ENCODE assay signal across 14 cellular contexts in genomic region chr11:47532597-47533213, GRCh38. TPM values are rescaled to one million over a fixed set of nuclear protein-coding genes. Genes with fewer than 3 reads are reported as not detected.
DNase-seq lines count a peak whose midpoint lies in the region; ATAC-seq and TF ChIP-seq lines count a peak whose summit lies in the region.
"Had no signal": no experiment of that assay in that cellular context is flagged by ENCODE, and none has a peak within 500 bp of the region (broad histone marks: within the 10 kb centered on the region; RNA-seq: fewer than 3 reads in every experiment).

No MANE protein-coding gene starts in this region.

- no peak overlapping the region for H3K4me3 Mint-ChIP-seq in type B pancreatic cell
- H3K4me3 Mint-ChIP-seq in stimulated activated memory B cell treated with anti-CD40 and anti-IgM and Interleukin-4, amounts not matched to agents 10 μg/mL and 1 μg/mL and 100 μg/mL, for 72 hours = no peak overlapping the region
- H3K4me3 Mint-ChIP-seq: stimulated activated effector memory CD8-positive, alpha-beta T cell treated with anti-CD3 and anti-CD28 coated beads, Interleukin-12 subunit alpha, Interleukin-12 subunit beta, amount 100 ng/mL, for 72 hours had no signal

- H3K9me3 ChIP-seq in mesodermal cell (ENCODE audit: control insufficient read depth, low read length) = no peaks in the 10 kb centered on the region

- intact Hi-C loops in left ventricle myocardium superior (cut with micrococcal nuclease) = no loop called here
- intact Hi-C loops in Right ventricle myocardium inferior (cut with DNase I) = no loop called here

- H3K36me3 ChIP-seq in mesodermal cell (ENCODE audit: control insufficient read depth, insufficient read depth, low read length) = peaks cover 42% of the 10 kb centered on the region

- no peak for TF ChIP-seq CTCF in type B pancreatic cell (conservative IDR thresholded peaks at IDR 0.05)

- no peak overlapping the region for H3K4me3 ChIP-seq in mesodermal cell (ENCODE audit: extremely low read depth, insufficient read depth, low read length, poor library complexity, severe bottlenecking)

- WGBS in mesodermal cell (ENCODE audit: insufficient coverage in 2 of 2), 2 experiments = 79 to 93% methylated on average over 1 to 2 of the region's 2 CpGs

- H3K27ac Mint-ChIP-seq in type B pancreatic cell = peak overlapping the region; percentile 85
- no peak overlapping the region for H3K27ac Mint-ChIP-seq in stimulated activated memory B cell treated with anti-CD40 and anti-IgM and Interleukin-4, amounts not matched to agents 10 μg/mL and 1 μg/mL and 100 μg/mL, for 72 hours
- H3K27ac Mint-ChIP-seq: stimulated activated effector memory CD8-positive, alpha-beta T cell treated with anti-CD3 and anti-CD28 coated beads, Interleukin-12 subunit alpha, Interleukin-12 subunit beta, amount 100 ng/mL, for 72 hours had no signal

- peaks cover 19% of the 10 kb centered on the region for H3K4me1 Mint-ChIP-seq in type B pancreatic cell (ENCODE audit: unreplicated experiment)
- peaks cover 40% of the 10 kb centered on the region for H3K4me1 Mint-ChIP-seq in stimulated activated memory B cell treated with anti-CD40 and anti-IgM and Interleukin-4, amounts not matched to agents 10 μg/mL and 1 μg/mL and 100 μg/mL, for 72 hours

- ATAC-seq in left ventricle myocardium superior (peak; percentile 24), Right ventricle myocardium inferior (no peak), HG03442 (IDR thresholded peaks at IDR 0.05; ENCODE audit: unreplicated experiment) (no peak)
- ATAC-seq in stimulated activated memory B cell treated with anti-CD40 and anti-IgM and Interleukin-4, amounts not matched to agents 10 μg/mL and 1 μg/mL and 100 μg/mL, for 72 hours = no peak
- ATAC-seq: stimulated activated effector memory CD8-positive, alpha-beta T cell treated with anti-CD3 and anti-CD28 coated beads, Interleukin-12 subunit alpha, Interleukin-12 subunit beta, amount 100 ng/mL, for 72 hours had no signal

- peaks cover 14% of the 10 kb centered on the region for H3K36me3 Mint-ChIP-seq in type B pancreatic cell
- H3K36me3 Mint-ChIP-seq in stimulated activated memory B cell treated with anti-CD40 and anti-IgM and Interleukin-4, amounts not matched to agents 10 μg/mL and 1 μg/mL and 100 μg/mL, for 72 hours = peaks cover 15% of the 10 kb centered on the region

- peaks cover 9% of the 10 kb centered on the region for H3K4me1 ChIP-seq in mesodermal cell (ENCODE audit: control insufficient read depth, insufficient read depth, low read length, poor library complexity, severe bottlenecking)

- H3K27me3 Mint-ChIP-seq in type B pancreatic cell = no peaks in the 10 kb centered on the region
- no peaks in the 10 kb centered on the region for H3K27me3 Mint-ChIP-seq in stimulated activated memory B cell treated with anti-CD40 and anti-IgM and Interleukin-4, amounts not matched to agents 10 μg/mL and 1 μg/mL and 100 μg/mL, for 72 hours

- H3K9me3 Mint-ChIP-seq in type B pancreatic cell = no peaks in the 10 kb centered on the region
- no peaks in the 10 kb centered on the region for H3K9me3 Mint-ChIP-seq in stimulated activated memory B cell treated with anti-CD40 and anti-IgM and Interleukin-4, amounts not matched to agents 10 μg/mL and 1 μg/mL and 100 μg/mL, for 72 hours
- H3K9me3 Mint-ChIP-seq: stimulated activated effector memory CD8-positive, alpha-beta T cell treated with anti-CD3 and anti-CD28 coated beads, Interleukin-12 subunit alpha, Interleukin-12 subunit beta, amount 100 ng/mL, for 72 hours had no signal

- peak overlapping the region; percentile 43 for H3K27ac ChIP-seq in mesodermal cell (ENCODE audit: low read depth, low read length, severe bottlenecking)

- DNase-seq in left ventricle myocardium superior = no peak
- no peak for DNase-seq in Right ventricle myocardium inferior (ENCODE audit: missing footprints)
- DNase-seq in astrocyte of the hippocampus (ENCODE audit: low read depth, low spot score) = peak; percentile 46
- no peak for DNase-seq in type B pancreatic cell (ENCODE audit: extremely low spot score, unreplicated experiment)
- DNase-seq in SKM-1 (lab: John Stamatoyannopoulos, UW; ENCODE audit: unreplicated experiment) = no peak
- DNase-seq: activated CD4-positive, CD25-positive, alpha-beta regulatory T cell; activated gamma-delta T cell; effector memory CD4-positive, alpha-beta T cell; Kasumi-1 had no signal

RNA-seq across cellular contexts. Expression of gene CELF1, which starts 20.2 kb away (rescaled TPM):
- total RNA-seq in left ventricle myocardium superior (97.3 TPM), Right ventricle myocardium inferior (96.2 TPM), type B pancreatic cell (ENCODE audit: low replicate concordance) (97.8 and 125 TPM in 2 replicates)
- polyA plus RNA-seq in mesodermal cell (2013, experiment 1 of 2) = 62.4 TPM
- polyA plus RNA-seq in mesodermal cell (2013, experiment 2 of 2) = 55.6 TPM

RNA-seq across cellular contexts. Expression of gene PTPMT1, which starts 32.7 kb away (rescaled TPM):
- total RNA-seq in left ventricle myocardium superior = 14.9 TPM
- total RNA-seq in Right ventricle myocardium inferior = 22.5 TPM
- polyA plus RNA-seq in mesodermal cell (2013, experiment 1 of 2) = 61.2 TPM
- 51.3 TPM for polyA plus RNA-seq in mesodermal cell (2013, experiment 2 of 2)
- 43.6 and 58.4 TPM in 2 replicates for total RNA-seq in type B pancreatic cell (ENCODE audit: low replicate concordance)

RNA-seq across cellular contexts. Expression of gene KBTBD4, which starts 46.1 kb away (rescaled TPM):
- total RNA-seq in left ventricle myocardium superior (13.2 TPM), Right ventricle myocardium inferior (13.1 TPM), type B pancreatic cell (ENCODE audit: low replicate concordance) (14.5 and 18.0 TPM in 2 replicates)
- polyA plus RNA-seq in mesodermal cell (2013, experiment 1 of 2) = 11.2 TPM
- 9.7 TPM for polyA plus RNA-seq in mesodermal cell (2013, experiment 2 of 2)

RNA-seq across cellular contexts. Expression of gene NDUFS3, which starts 46.2 kb away (rescaled TPM):
- 319 TPM for total RNA-seq in left ventricle myocardium superior
- total RNA-seq in Right ventricle myocardium inferior = 342 TPM
- 129 TPM for polyA plus RNA-seq in mesodermal cell (2013, experiment 1 of 2)
- polyA plus RNA-seq in mesodermal cell (2013, experiment 2 of 2) = 91.7 TPM
- total RNA-seq in type B pancreatic cell (ENCODE audit: low replicate concordance) = 150 and 161 TPM in 2 replicates

RNA-seq across cellular contexts. Expression of gene FAM180B, which starts 53.8 kb away (rescaled TPM):
- total RNA-seq in left ventricle myocardium superior (not detected), Right ventricle myocardium inferior (0.22 TPM), type B pancreatic cell (ENCODE audit: low replicate concordance) (0.43 TPM in 1 of 2 replicates, not detected in the other)
- polyA plus RNA-seq in mesodermal cell (2013, experiment 1 of 2) = not detected
- polyA plus RNA-seq in mesodermal cell (2013, experiment 2 of 2) = not detected
- total RNA-seq: H1 had no signal
